Comparison of ENCODE assay signal across 20 cellular contexts in the genomic region with DNA sequence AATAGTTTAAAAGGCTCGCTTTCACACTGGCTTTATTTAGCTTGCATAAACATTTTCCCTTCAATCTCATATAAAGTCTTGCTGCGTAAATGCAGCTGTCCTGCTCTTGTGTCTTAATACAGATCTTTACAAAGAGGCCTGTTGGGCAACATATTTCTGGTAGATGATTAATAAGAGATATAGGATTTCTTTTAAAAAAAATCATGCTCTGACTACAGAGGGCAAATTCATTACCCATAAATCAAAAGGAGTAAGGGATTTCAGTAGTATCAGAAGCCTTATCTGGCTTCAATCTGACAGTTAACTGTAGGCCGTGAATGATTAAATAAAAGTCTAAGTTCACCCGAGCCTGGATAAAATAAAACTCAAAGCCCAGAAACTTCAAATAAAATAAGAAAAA.
A peak's percentile ranks its signal among the peaks of the same experiment; 100 is the strongest.
DNase-seq lines count a peak whose midpoint lies in the region; ATAC-seq and TF ChIP-seq lines count a peak whose summit lies in the region.
"Had no signal": no experiment of that assay in that cellular context is flagged by ENCODE, and none has a peak within 500 bp of the region (broad histone marks: within the 10 kb centered on the region; RNA-seq: fewer than 3 reads in every experiment).

No MANE protein-coding gene starts in this region.

- H3K9me3 Mint-ChIP-seq in CD4-positive, alpha-beta T cell = peaks cover 3% of the 10 kb centered on the region
- H3K9me3 Mint-ChIP-seq in nephron = no peaks in the 10 kb centered on the region
- H3K9me3 Mint-ChIP-seq: CD8-positive, alpha-beta memory T cell had no signal

- no peaks in the 10 kb centered on the region for H4K20me1 ChIP-seq in fibroblast of lung (ENCODE audit: control insufficient read depth, extremely low read depth, insufficient read depth, low read length)
- H4K20me1 ChIP-seq: BLaER1 had no signal

- CTCF ChIA-PET in CD4-positive, alpha-beta T cell (lab: Charles Lee) = no interaction called here
- CTCF ChIA-PET in HEK293T (lab: Yijun Ruan, JAX) = no interaction called here

- H3K4me1 ChIP-seq in fibroblast of lung (ENCODE audit: control insufficient read depth, extremely low read depth, insufficient read depth, low read length) = no peaks in the 10 kb centered on the region
- H3K4me1 ChIP-seq: BLaER1 had no signal

- peak overlapping the region; percentile 50 for H3K27ac Mint-ChIP-seq in CD4-positive, alpha-beta T cell
- peak overlapping the region; percentile 63 to 87 (median 82) for H3K27ac Mint-ChIP-seq in nephron
- H3K27ac Mint-ChIP-seq: HFFc6 had no signal

- POLR2A ChIA-PET in CD4-positive, alpha-beta T cell (lab: Charles Lee) = no interaction called here
- POLR2A ChIA-PET in HEK293T (lab: Yijun Ruan, JAX) = no interaction called here

- intact Hi-C loops in CD4-positive, alpha-beta T cell (cut with DNase I, micrococcal nuclease) = no loop called here

- peaks cover 19% of the 10 kb centered on the region for H3K4me1 Mint-ChIP-seq in CD4-positive, alpha-beta T cell (ENCODE audit: low read depth)
- H3K4me1 Mint-ChIP-seq in nephron = peaks cover 29% of the 10 kb centered on the region
- H3K4me1 Mint-ChIP-seq: IgD-negative memory B cell had no signal

- no peaks in the 10 kb centered on the region for H3K9me3 ChIP-seq in CD4-positive, alpha-beta T cell (ENCODE audit: control insufficient read depth, low read length)
- H3K9me3 ChIP-seq in fibroblast of lung (ENCODE audit: control insufficient read depth, insufficient read depth, low read depth, low read length) = no peaks in the 10 kb centered on the region
- H3K9me3 ChIP-seq: BLaER1, MG63 had no signal

- no peaks in the 10 kb centered on the region for H3K27me3 ChIP-seq in CD4-positive, alpha-beta T cell (ENCODE audit: control insufficient read depth, insufficient read depth, low read length)
- no peaks in the 10 kb centered on the region for H3K27me3 ChIP-seq in fibroblast of lung (ENCODE audit: control insufficient read depth, insufficient read depth, low read length)
- H3K27me3 ChIP-seq: BLaER1, MG63 had no signal

- no peak overlapping the region for H3K9ac ChIP-seq in fibroblast of lung (ENCODE audit: insufficient read depth, low read length)
- H3K9ac ChIP-seq: BLaER1 had no signal

- TF ChIP-seq CTCF in CD4-positive, alpha-beta T cell (IDR thresholded peaks at IDR 0.05) = no peak
- TF ChIP-seq CTCF in fibroblast of lung (conservative IDR thresholded peaks at IDR 0.05 in 1 of 2, IDR thresholded peaks at IDR 0.05 in 1 of 2; ENCODE audit: low read depth in 1 of 2, low read length in 2 of 2) (no peak), nephron (IDR thresholded peaks at IDR 0.05; ENCODE audit: unreplicated experiment in 3 of 3) (no peak), foreskin fibroblast (IDR thresholded peaks at IDR 0.05; ENCODE audit: low read depth, low read length) (no peak)

- H3K36me3 ChIP-seq in fibroblast of lung (ENCODE audit: control insufficient read depth, insufficient read depth, low read length) = no peaks in the 10 kb centered on the region
- H3K36me3 ChIP-seq: BLaER1, MG63 had no signal

- no peak overlapping the region for H3K4me2 ChIP-seq in fibroblast of lung (ENCODE audit: extremely low read depth, insufficient read depth, low read length)
- H3K4me2 ChIP-seq: BLaER1 had no signal

- no peak for DNase-seq in CD4-positive, alpha-beta T cell
- DNase-seq in HEK293T (ENCODE audit: extremely low spot score) (no peak), fibroblast of lung (ENCODE audit: low read depth in 2 of 2) (peak; percentile 32 to 75), foreskin fibroblast (no peak)
- DNase-seq: CD8-positive, alpha-beta memory T cell; HFFc6; Kasumi-1; MG63; NCI-H1092; NCI-H146; NCI-H2029 treated with DMSO at 0.1 percent for 48 hours; NCI-H2171; NCI-H446; NCI-H526 treated with DMSO at 0.1 percent for 48 hours had no signal

- ATAC-seq in CD4-positive, alpha-beta T cell (ENCODE audit: poor library complexity) = no peak
- no peak for ATAC-seq in HG03025 (IDR thresholded peaks at IDR 0.05; ENCODE audit: low FRiP score, unreplicated experiment)
- ATAC-seq in HG02610 (IDR thresholded peaks at IDR 0.05; ENCODE audit: unreplicated experiment) = no peak
- ATAC-seq: Right ventricle myocardium inferior had no signal

- no peak overlapping the region for H3K4me3 Mint-ChIP-seq in CD4-positive, alpha-beta T cell
- peak overlapping the region in 1 of 3 experiments; percentile 22 for H3K4me3 Mint-ChIP-seq in nephron
- H3K4me3 Mint-ChIP-seq: CD8-positive, alpha-beta memory T cell; HFFc6; IgD-negative memory B cell had no signal

- H3K27me3 Mint-ChIP-seq in CD4-positive, alpha-beta T cell = no peaks in the 10 kb centered on the region
- H3K27me3 Mint-ChIP-seq in nephron (ENCODE audit: low read depth) = peaks cover 4% of the 10 kb centered on the region
- H3K27me3 Mint-ChIP-seq: IgD-negative memory B cell had no signal

- H3K4me3 ChIP-seq in fibroblast of lung (replicated peaks in 1 of 4; ENCODE audit: control extremely low read depth in 1 of 4, insufficient read depth in 1 of 4, low read depth in 3 of 4, low read length in 4 of 4) (no peak overlapping the region), foreskin fibroblast (ENCODE audit: low read depth in 1 of 2, low read length in 2 of 2) (no peak overlapping the region)
- H3K4me3 ChIP-seq: BLaER1, MG63 had no signal

- H3K36me3 Mint-ChIP-seq in CD4-positive, alpha-beta T cell (ENCODE audit: low read depth) = no peaks in the 10 kb centered on the region
- H3K36me3 Mint-ChIP-seq in nephron (ENCODE audit: low read depth) = no peaks in the 10 kb centered on the region

- no peaks in the 10 kb centered on the region for H3K79me2 ChIP-seq in fibroblast of lung (ENCODE audit: control insufficient read depth, insufficient read depth, low read length)

- H2AFZ ChIP-seq in fibroblast of lung (ENCODE audit: low read length) = no peak overlapping the region

- H3K27ac ChIP-seq in CD4-positive, alpha-beta T cell (ENCODE audit: low read depth, low read length) = no peak overlapping the region
- no peak overlapping the region for H3K27ac ChIP-seq in fibroblast of lung (ENCODE audit: insufficient read depth, low read length)
- H3K27ac ChIP-seq: BLaER1 had no signal

TF ChIP-seq in HEK293T, 16 proteins besides CTCF, POLR2A, EP300 and RAD21:
- TF ChIP-seq, protein P1, sequence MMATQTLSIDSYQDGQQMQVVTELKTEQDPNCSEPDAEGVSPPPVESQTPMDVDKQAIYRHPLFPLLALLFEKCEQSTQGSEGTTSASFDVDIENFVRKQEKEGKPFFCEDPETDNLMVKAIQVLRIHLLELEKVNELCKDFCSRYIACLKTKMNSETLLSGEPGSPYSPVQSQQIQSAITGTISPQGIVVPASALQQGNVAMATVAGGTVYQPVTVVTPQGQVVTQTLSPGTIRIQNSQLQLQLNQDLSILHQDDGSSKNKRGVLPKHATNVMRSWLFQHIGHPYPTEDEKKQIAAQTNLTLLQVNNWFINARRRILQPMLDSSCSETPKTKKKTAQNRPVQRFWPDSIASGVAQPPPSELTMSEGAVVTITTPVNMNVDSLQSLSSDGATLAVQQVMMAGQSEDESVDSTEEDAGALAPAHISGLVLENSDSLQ (IDR thresholded peaks at IDR 0.05) = 0 out of 2 replicates have a peak, but pooled peaks have one; percentile 5
- no peak for TF ChIP-seq ARNT (IDR thresholded peaks at IDR 0.05)
TF ChIP-seq in HEK293T: peak in this region for 1.

Comparison
In these comparisons a context has a peak if more than half of its experiments do, and no peak if none do; other contexts are left out.
1. DNase-seq: peak in fibroblast of lung (2 of 2); none in CD4-positive, alpha-beta T cell (0 of 10), HEK293T (single experiment) and foreskin fibroblast (0 of 2).